21 cellular contexts compared by ENCODE assay signal in genomic region chr1:219040291-219040690, GRCh38.
"Had no signal": no experiment of that assay in that cellular context is flagged by ENCODE, and none has a peak within 500 bp of the region (broad histone marks: within the 10 kb centered on the region; RNA-seq: fewer than 3 reads in every experiment).

No MANE protein-coding gene starts in this region.

- FAIRE-seq: small intestine, urothelium cell line had no signal

- H3K36me3 ChIP-seq: esophagus muscularis mucosa, gastroesophageal sphincter, left ventricle myocardium inferior, lower lobe of right lung, ovary, stomach, thyroid gland had no signal

- H3K27ac ChIP-seq: dorsolateral prefrontal cortex, epithelial cell of prostate, esophagus muscularis mucosa, gastroesophageal sphincter, left ventricle myocardium inferior, lower lobe of right lung, ovary, stomach, thyroid gland had no signal

- H3K9me3 ChIP-seq: esophagus muscularis mucosa, gastroesophageal sphincter, lower lobe of right lung, ovary, stomach, thyroid gland had no signal

- DNase-seq: cortex of kidney; dorsolateral prefrontal cortex; effector memory CD4-positive, alpha-beta T cell; foreskin fibroblast; glutamatergic neuron; islet precursor cell; left ventricle myocardium inferior; lower lobe of right lung; naive thymus-derived CD8-positive, alpha-beta T cell; nucleus accumbens; ovary; right cardiac atrium; small intestine; stimulated activated CD4-positive, alpha-beta T cell treated with anti-CD3 and anti-CD28 coated beads, Interleukin-12 subunit alpha, Interleukin-12 subunit beta, amount 100 ng/mL, for 4 hours; stimulated activated naive CD4-positive, alpha-beta T cell; stomach; thyroid gland had no signal

- H3K4me3 ChIP-seq: dorsolateral prefrontal cortex, esophagus muscularis mucosa, gastroesophageal sphincter, left ventricle myocardium inferior, lower lobe of right lung, ovary, stomach, thyroid gland had no signal

- H3K27me3 ChIP-seq: dorsolateral prefrontal cortex, esophagus muscularis mucosa, gastroesophageal sphincter, ovary, stomach, thyroid gland had no signal

- ATAC-seq: gastroesophageal sphincter; naive thymus-derived CD8-positive, alpha-beta T cell had no signal

- H3K4me1 ChIP-seq: esophagus muscularis mucosa, gastroesophageal sphincter, left ventricle myocardium inferior, lower lobe of right lung, stomach, thyroid gland had no signal
